ENCODE assay signal across 8 cellular contexts in genomic region chr1:151888972-151889570, GRCh38. TPM values are rescaled to one million over a fixed set of nuclear protein-coding genes. Genes with fewer than 3 reads are reported as not detected.
A peak's percentile ranks its signal among the peaks of the same experiment; 100 is the strongest.
DNase-seq lines count a peak whose midpoint lies in the region; ATAC-seq, FAIRE-seq and TF ChIP-seq lines count a peak whose summit lies in the region.

No MANE protein-coding gene starts in this region.

- no peak for TF ChIP-seq POLR2A in tibial nerve (IDR thresholded peaks at IDR 0.05)
- no peak for TF ChIP-seq POLR2A in lower leg skin (IDR thresholded peaks at IDR 0.05)

- TF ChIP-seq CTCF in cardiac muscle cell (IDR thresholded peaks at IDR 0.05; ENCODE audit: low read depth, low read length): peak; percentile 33
- TF ChIP-seq CTCF in OCI-LY1 (IDR thresholded peaks at IDR 0.05; ENCODE audit: low read length): peak; percentile 57
- TF ChIP-seq CTCF in endothelial cell (IDR thresholded peaks at IDR 0.05; ENCODE audit: unreplicated experiment): peak; percentile 38
- peak in 3 of 5 experiments; percentile 8 to 35 (median 26) for TF ChIP-seq CTCF in tibial nerve (IDR thresholded peaks at IDR 0.05)
- TF ChIP-seq CTCF in lower leg skin (IDR thresholded peaks at IDR 0.05): no peak

- no peak overlapping the region for H3K27ac Mint-ChIP-seq in endothelial cell (ENCODE audit: unreplicated experiment)

- WGBS in right cardiac atrium: 97% methylated on average over 2 of the region's 2 CpGs
- WGBS in tibial nerve, 2 donors: 87 to 97% methylated on average over 2 of the region's 2 CpGs
- 86 to 92% methylated on average over 2 of the region's 2 CpGs for WGBS in lower leg skin, 2 donors

- peaks cover 6% of the 10 kb centered on the region for H3K36me3 Mint-ChIP-seq in endothelial cell (ENCODE audit: low read depth, unreplicated experiment)

- H3K4me3 Mint-ChIP-seq in endothelial cell (ENCODE audit: unreplicated experiment): no peak overlapping the region

- no peaks in the 10 kb centered on the region for H3K27me3 ChIP-seq in cardiac muscle cell
- no peaks in the 10 kb centered on the region for H3K27me3 ChIP-seq in right cardiac atrium (ENCODE audit: control insufficient read depth, insufficient read depth)
- no peaks in the 10 kb centered on the region for H3K27me3 ChIP-seq in OCI-LY1 (ENCODE audit: insufficient read depth, low read length)
- no peaks in the 10 kb centered on the region for H3K27me3 ChIP-seq in tibial nerve

- H3K36me3 ChIP-seq in cardiac muscle cell (peaks cover 30% of the 10 kb centered on the region), OCI-LY1 (ENCODE audit: insufficient read depth, low read length) (peaks cover 48% of the 10 kb centered on the region), tibial nerve (peaks cover 0 to 84% (median 2%) of the 10 kb centered on the region in 3 donors)

- no peaks in the 10 kb centered on the region for H3K9me3 ChIP-seq in cardiac muscle cell (ENCODE audit: low read depth)
- H3K9me3 ChIP-seq in right cardiac atrium (ENCODE audit: control insufficient read depth, low read length): no peaks in the 10 kb centered on the region
- H3K9me3 ChIP-seq in OCI-LY1 (ENCODE audit: low read length): no peaks in the 10 kb centered on the region
- no peaks in the 10 kb centered on the region for H3K9me3 ChIP-seq in tibial nerve

- peaks cover 8% of the 10 kb centered on the region for H3K4me1 Mint-ChIP-seq in endothelial cell (ENCODE audit: unreplicated experiment)

- peaks cover 5% of the 10 kb centered on the region for H3K27me3 Mint-ChIP-seq in endothelial cell (ENCODE audit: unreplicated experiment)

- H3K27ac ChIP-seq in cardiac muscle cell (no peak overlapping the region), right cardiac atrium (ENCODE audit: low read length) (no peak overlapping the region), OCI-LY1 (ENCODE audit: low read depth, low read length, poor library complexity, severe bottlenecking) (no peak overlapping the region), tibial nerve (no peak overlapping the region)

- no peak for ATAC-seq in right cardiac atrium
- ATAC-seq in GM21447 (IDR thresholded peaks at IDR 0.05; ENCODE audit: unreplicated experiment): no peak

- H2AFZ ChIP-seq in OCI-LY1 (ENCODE audit: low read length): no peak overlapping the region

- H3K79me2 ChIP-seq in OCI-LY1 (ENCODE audit: insufficient read depth, low read length): no peaks in the 10 kb centered on the region

- TF ChIP-seq EP300 in tibial nerve (IDR thresholded peaks at IDR 0.05): no peak

- no peaks in the 10 kb centered on the region for H3K9me2 ChIP-seq in OCI-LY1 (ENCODE audit: low read depth, low read length)

- H3K4me3 ChIP-seq in cardiac muscle cell (no peak overlapping the region), right cardiac atrium (ENCODE audit: low read length) (no peak overlapping the region), OCI-LY1 (ENCODE audit: low read depth, low read length, poor library complexity, severe bottlenecking) (no peak overlapping the region), tibial nerve (no peak overlapping the region), lower leg skin (ENCODE audit: low read depth, poor library complexity, severe bottlenecking) (no peak overlapping the region)

- no peaks in the 10 kb centered on the region for H3K9me3 Mint-ChIP-seq in endothelial cell (ENCODE audit: unreplicated experiment)

- no peak overlapping the region for H3K9ac ChIP-seq in OCI-LY1 (ENCODE audit: low read length)

- no peak for FAIRE-seq in frontal cortex (lab: Jason Lieb, UNC)

- intact Hi-C loops in right cardiac atrium (cut with DNase I) (no loop called here), lower leg skin (cut with DNase I; ENCODE audit: low total_unique reads) (no loop called here)

- no peaks in the 10 kb centered on the region for H3K4me1 ChIP-seq in cardiac muscle cell (ENCODE audit: low read depth)
- no peaks in the 10 kb centered on the region for H3K4me1 ChIP-seq in right cardiac atrium (ENCODE audit: control insufficient read depth, insufficient read depth, low read length)
- H3K4me1 ChIP-seq in OCI-LY1 (ENCODE audit: insufficient read depth, low read length, severe bottlenecking): no peaks in the 10 kb centered on the region
- H3K4me1 ChIP-seq in tibial nerve: no peaks in the 10 kb centered on the region

- H3F3A ChIP-seq in OCI-LY1 (ENCODE audit: insufficient read depth, low read length): no peaks in the 10 kb centered on the region

- H3K4me2 ChIP-seq in OCI-LY1 (ENCODE audit: low read length): no peak overlapping the region

- DNase-seq in cardiac muscle cell (ENCODE audit: low read depth in 1 of 2, low spot score in 1 of 2) (no peak), right cardiac atrium (no peak), endothelial cell (ENCODE audit: low spot score) (no peak), tibial nerve (ENCODE audit: low spot score in 2 of 2) (no peak), frontal cortex (ENCODE audit: low spot score in 2 of 2) (no peak), lower leg skin (ENCODE audit: low spot score in 2 of 2) (no peak)

- no peaks in the 10 kb centered on the region for H4K20me1 ChIP-seq in OCI-LY1 (ENCODE audit: insufficient read depth, low read length)

RNA-seq across cellular contexts. Expression of gene THEM4, which starts 20.2 kb away (rescaled TPM):
- total RNA-seq in cardiac muscle cell: 26.8 and 37.5 TPM in 2 replicates
- polyA plus RNA-seq in cardiac muscle cell: 42.6 and 61.9 TPM in 2 replicates
- 10 to 100 TPM; 18.8 to 19.5 (median 19.0) TPM for total RNA-seq in right cardiac atrium
- 27.2 TPM for polyA plus RNA-seq in right cardiac atrium
- total RNA-seq in endothelial cell (ENCODE audit: unreplicated experiment): 9.0 TPM
- 10 to 100 TPM; 17.7 to 48.6 (median 32.3) TPM for total RNA-seq in tibial nerve
- 5.3 TPM for total RNA-seq in frontal cortex
- 10 to 100 TPM in 1 of 4 donors, 1 to 10 TPM in 3; 5.1 to 15.3 (median 7.0) TPM for total RNA-seq in lower leg skin

RNA-seq across cellular contexts. Expression of gene THEM5, which starts 35.6 kb away (rescaled TPM):
- total RNA-seq in cardiac muscle cell (not detected in 2 replicates), right cardiac atrium (under 1 TPM in 3 of 4 donors, not detected in 1; 0.24 to 0.53 (median 0.42) TPM), endothelial cell (ENCODE audit: unreplicated experiment) (not detected), tibial nerve (not detected), frontal cortex (not detected), lower leg skin (100 to 1,000 TPM in 1 of 4 donors, 10 to 100 TPM in 3; 74.4 to 115 (median 88.3) TPM)
- polyA plus RNA-seq in cardiac muscle cell (not detected in 2 replicates), right cardiac atrium (0.11 TPM)

RNA-seq across cellular contexts. Expression of gene C2CD4D, which starts 49.5 kb away (rescaled TPM):
- not detected in 2 replicates for total RNA-seq in cardiac muscle cell
- 0.41 and 0.44 TPM in 2 replicates for polyA plus RNA-seq in cardiac muscle cell
- under 1 TPM in 3 of 4 donors, not detected in 1; 0.11 to 0.21 (median 0.17) TPM for total RNA-seq in right cardiac atrium
- polyA plus RNA-seq in right cardiac atrium: 0.05 TPM
- total RNA-seq in endothelial cell (ENCODE audit: unreplicated experiment): 0.95 TPM
- 1 to 10 TPM in 2 of 4 donors, not detected in 2; 2.2 to 3.9 TPM for total RNA-seq in tibial nerve
- under 0.01 TPM for total RNA-seq in frontal cortex
- 1 to 10 TPM; 1.4 to 4.2 (median 2.3) TPM for total RNA-seq in lower leg skin

RNA-seq across cellular contexts. Expression of gene RORC, which starts 57.5 kb away (rescaled TPM):
- total RNA-seq in cardiac muscle cell: not detected in 2 replicates
- not detected in 2 replicates for polyA plus RNA-seq in cardiac muscle cell
- 1 to 10 TPM; 1.3 to 8.2 (median 5.0) TPM for total RNA-seq in right cardiac atrium
- 3.0 TPM for polyA plus RNA-seq in right cardiac atrium
- 1.0 TPM for total RNA-seq in endothelial cell (ENCODE audit: unreplicated experiment)
- total RNA-seq in tibial nerve: under 1 TPM in 2 of 4 donors, not detected in 2; 0.21 to 0.90 TPM
- under 0.01 TPM for total RNA-seq in frontal cortex
- 10 to 100 TPM; 33.6 to 83.2 (median 58.2) TPM for total RNA-seq in lower leg skin

Comparison
In these comparisons a context has a peak if more than half of its experiments do, and no peak if none do; other contexts are left out.
1. CTCF ChIP-seq: peak in cardiac muscle cell (single experiment), OCI-LY1 (single experiment), endothelial cell (single experiment) and tibial nerve (3 of 5); none in lower leg skin (0 of 3).
2. RNA of gene THEM5, which starts 35.6 kb away (total RNA-seq): 74.4 to 115 TPM in lower leg skin; 0.24 to 0.53 TPM in right cardiac atrium, not detected in endothelial cell (single experiment), not detected in cardiac muscle cell, not detected in tibial nerve and not detected in frontal cortex (single experiment); every median in the first group is over 10 times any median in the second.